8 cellular contexts compared by ENCODE assay signal in genomic region chr22:17638182-17638431, GRCh38.
A peak's percentile ranks its signal among the peaks of the same experiment; 100 is the strongest.
DNase-seq lines count a peak whose midpoint lies in the region; ATAC-seq and FAIRE-seq lines count a peak whose summit lies in the region.

No MANE protein-coding gene starts in this region.

- no peaks in the 10 kb centered on the region for H3K36me3 Mint-ChIP-seq in stimulated activated memory B cell treated with anti-CD40 and anti-IgM and Interleukin-4, amounts not matched to agents 10 μg/mL and 1 μg/mL and 100 μg/mL, for 72 hours

- no peaks in the 10 kb centered on the region for H3K9me3 Mint-ChIP-seq in stimulated activated memory B cell treated with anti-CD40 and anti-IgM and Interleukin-4, amounts not matched to agents 10 μg/mL and 1 μg/mL and 100 μg/mL, for 72 hours

- H3K4me3 ChIP-seq in adipocyte (ENCODE audit: low read length) = peak overlapping the region; percentile 95
- H3K4me3 ChIP-seq in iPS-18c (ENCODE audit: insufficient read depth, low read depth, low read length) = peak overlapping the region; percentile 92

- DNase-seq in GDM1 (lab: John Stamatoyannopoulos, UW) = peak; percentile 64
- DNase-seq in HTR-8/SVneo (ENCODE audit: insufficient read length, low spot score) = peak; percentile 53
- no peak for DNase-seq in adipocyte (ENCODE audit: low read depth)
- DNase-seq in activated CD4-positive, alpha-beta T cell treated with anti-CD3 and anti-CD28 coated beads, Interleukin-2, amount 50 U/mL, for 1 hour = no peak

- H3K36me3 ChIP-seq in adipocyte (ENCODE audit: control insufficient read depth, insufficient read depth, low read length, severe bottlenecking) = no peaks in the 10 kb centered on the region

- H3K9ac ChIP-seq in adipocyte (ENCODE audit: low read length) = peak overlapping the region; percentile 96

- FAIRE-seq in HTR-8/SVneo (lab: Jason Lieb, UNC) = no peak

- no peaks in the 10 kb centered on the region for H3K27me3 ChIP-seq in adipocyte (replicated peaks; ENCODE audit: control insufficient read depth, insufficient read depth, low read length)

- peaks cover 27% of the 10 kb centered on the region for H3K4me1 ChIP-seq in adipocyte (ENCODE audit: control insufficient read depth, insufficient read depth, low read length)

- H3K4me1 Mint-ChIP-seq in stimulated activated memory B cell treated with anti-CD40 and anti-IgM and Interleukin-4, amounts not matched to agents 10 μg/mL and 1 μg/mL and 100 μg/mL, for 72 hours = peaks cover 25% of the 10 kb centered on the region

- H3K27ac Mint-ChIP-seq in stimulated activated memory B cell treated with anti-CD40 and anti-IgM and Interleukin-4, amounts not matched to agents 10 μg/mL and 1 μg/mL and 100 μg/mL, for 72 hours = peak overlapping the region; percentile 99

- H3K27me3 Mint-ChIP-seq in stimulated activated memory B cell treated with anti-CD40 and anti-IgM and Interleukin-4, amounts not matched to agents 10 μg/mL and 1 μg/mL and 100 μg/mL, for 72 hours = no peaks in the 10 kb centered on the region

- peak; percentile 12 for ATAC-seq in GM19455 (IDR thresholded peaks at IDR 0.05; ENCODE audit: unreplicated experiment)
- ATAC-seq in stimulated activated memory B cell treated with anti-CD40 and anti-IgM and Interleukin-4, amounts not matched to agents 10 μg/mL and 1 μg/mL and 100 μg/mL, for 72 hours = peak; percentile 37
- no peak for ATAC-seq in GM18868 (IDR thresholded peaks at IDR 0.05; ENCODE audit: unreplicated experiment)

- no peaks in the 10 kb centered on the region for H3K9me3 ChIP-seq in adipocyte (ENCODE audit: control insufficient read depth, low read length)
- peaks cover 4% of the 10 kb centered on the region for H3K9me3 ChIP-seq in iPS-18c (ENCODE audit: control insufficient read depth, insufficient read depth, low read length)

- H3K4me3 Mint-ChIP-seq in stimulated activated memory B cell treated with anti-CD40 and anti-IgM and Interleukin-4, amounts not matched to agents 10 μg/mL and 1 μg/mL and 100 μg/mL, for 72 hours = peak overlapping the region; percentile 91

Comparison
In these comparisons a context has a peak if more than half of its experiments do, and no peak if none do; other contexts are left out.
1. DNase-seq: peak in GDM1 (single experiment) and HTR-8/SVneo (single experiment); none in adipocyte (single experiment) and activated CD4-positive, alpha-beta T cell treated with anti-CD3 and anti-CD28 coated beads, Interleukin-2, amount 50 U/mL, for 1 hour (single experiment).